In the genomic region with DNA sequence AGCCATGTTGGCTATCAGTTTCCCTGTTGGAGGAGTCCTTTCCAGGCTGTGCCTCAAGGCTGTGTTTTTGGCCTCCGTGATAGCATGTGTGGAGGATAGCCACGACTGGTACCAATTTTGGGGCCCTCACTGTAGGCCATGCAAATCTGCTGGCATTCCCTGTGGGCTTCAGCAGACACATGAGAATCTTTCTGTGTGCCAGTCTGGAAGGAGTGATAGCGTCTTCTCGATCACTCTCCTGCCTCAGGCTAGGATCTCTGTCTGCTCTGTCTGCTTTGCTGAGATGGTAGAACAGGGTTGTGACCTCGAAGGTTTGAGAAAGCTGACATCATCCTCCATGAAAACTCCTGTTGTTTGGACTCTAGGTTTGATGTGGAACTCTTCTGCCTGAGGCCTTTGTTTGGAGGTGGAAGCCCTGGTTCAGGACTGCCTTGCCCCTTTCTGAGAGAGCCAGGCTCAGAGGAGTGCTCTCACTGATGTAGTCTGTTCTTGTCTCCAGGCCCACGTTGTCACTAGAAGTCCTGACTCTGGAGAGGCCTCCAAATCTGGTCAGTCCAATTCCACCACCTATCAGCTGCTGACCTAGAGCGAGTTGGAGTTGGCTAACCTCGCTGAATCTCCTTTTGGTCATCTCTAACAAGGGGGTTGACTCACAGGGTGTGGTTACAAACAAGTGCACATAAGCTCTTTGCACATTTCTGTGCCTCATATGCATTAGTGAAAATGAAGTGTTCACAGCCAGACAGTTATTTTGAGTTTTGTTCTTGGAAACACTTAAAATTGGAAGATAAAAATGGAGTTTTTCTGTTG, we compare ENCODE assay signal across 13 cellular contexts. TPM values are rescaled to one million over a fixed set of nuclear protein-coding genes. Genes with fewer than 3 reads are reported as not detected.
A peak's percentile ranks its signal among the peaks of the same experiment; 100 is the strongest.
DNase-seq lines count a peak whose midpoint lies in the region; ATAC-seq, FAIRE-seq and TF ChIP-seq lines count a peak whose summit lies in the region.
"Had no signal": no experiment of that assay in that cellular context is flagged by ENCODE, and none has a peak within 500 bp of the region (broad histone marks: within the 10 kb centered on the region; RNA-seq: fewer than 3 reads in every experiment).

No MANE protein-coding gene starts in this region.

- H3K9ac ChIP-seq in BLaER1 (peak overlapping the region; percentile 34; the same call in 1 of the 2 replicates), H1 (replicated peaks in 1 of 4; ENCODE audit: extremely low read depth in 1 of 4, low read depth in 3 of 4, low read length in 3 of 4) (no peak overlapping the region)

- no peak overlapping the region for H3K23ac ChIP-seq in H1 (ENCODE audit: insufficient read length)

- H2AK5ac ChIP-seq in H1 (ENCODE audit: low read depth, low read length) = no peak overlapping the region

- ATAC-seq in GM19467 (IDR thresholded peaks at IDR 0.05; ENCODE audit: unreplicated experiment) = no peak
- ATAC-seq in GM18498 (IDR thresholded peaks at IDR 0.05; ENCODE audit: unreplicated experiment) = no peak
- ATAC-seq: left lung had no signal

- peaks cover 49% of the 10 kb centered on the region for H3K79me1 ChIP-seq in H1 (ENCODE audit: low read depth, low read length)

- no peak for FAIRE-seq in H1 (lab: Jason Lieb, UNC)

- no peak overlapping the region for H2BK20ac ChIP-seq in H1 (ENCODE audit: low read length)

- no peak for TF ChIP-seq CTCF in H1 (IDR thresholded peaks at IDR 0.05; ENCODE audit: control extremely low read depth in 1 of 3, insufficient read depth in 1 of 3, low read depth in 1 of 3, low read length in 3 of 3)
- TF ChIP-seq CTCF in nephron progenitor cell (IDR thresholded peaks at IDR 0.05) = no peak

- peaks cover 44% of the 10 kb centered on the region for H3K36me3 Mint-ChIP-seq in nephron progenitor cell (ENCODE audit: low read depth)

- H3K4me2 ChIP-seq in BLaER1 (no peak overlapping the region), H1 (ENCODE audit: insufficient read depth in 1 of 2, low read depth in 2 of 2, low read length in 2 of 2) (no peak overlapping the region)

- TF ChIP-seq EP300 in H1 (IDR thresholded peaks at IDR 0.05; ENCODE audit: borderline replicate concordance in 1 of 2, low read depth in 2 of 2, low read length in 2 of 2) = no peak

- H4K8ac ChIP-seq in H1 (ENCODE audit: extremely low read depth, insufficient read depth, low read length) = no peak overlapping the region

- H3K27ac Mint-ChIP-seq in nephron progenitor cell = peak overlapping the region; percentile 32

- 90% methylated on average over 8 of the region's 8 CpGs; no CpG with 5 or more reads in 1 of the 2 experiments for WGBS in H1 (ENCODE audit: extremely low coverage in 1 of 2, insufficient coverage in 1 of 2, insufficient read length in 1 of 2, insufficient replicate concordance in 2 of 2, low coverage in 1 of 2, low lambda C conversion rate in 2 of 2, missing lambda C conversion rate in 1 of 2), 2 experiments

- H4K5ac ChIP-seq in H1 (ENCODE audit: insufficient read length, low read depth, low read length) = no peak overlapping the region

- no peak overlapping the region for H3K18ac ChIP-seq in H1 (ENCODE audit: extremely low read depth, low read length)

- H3K4ac ChIP-seq in H1 (replicated peaks; ENCODE audit: insufficient read length, low read depth, low read length) = no peak overlapping the region

- peaks cover 18% of the 10 kb centered on the region for H3K4me1 Mint-ChIP-seq in nephron progenitor cell

- H3K14ac ChIP-seq in H1 (ENCODE audit: insufficient read length) = no peak overlapping the region

- H3K36me3 ChIP-seq in BLaER1 = peaks cover 98% of the 10 kb centered on the region
- H3K36me3 ChIP-seq in H1 (ENCODE audit: control insufficient read depth in 2 of 4, insufficient read depth in 4 of 4, low read length in 3 of 4) = peaks cover 0 to 19% (median 6%) of the 10 kb centered on the region in 4 experiments; a peak in 5 of 8 replicates

- no peak overlapping the region for H2BK5ac ChIP-seq in H1 (ENCODE audit: low read depth, low read length)

- H3K4me3 ChIP-seq in BLaER1 (no peak overlapping the region), H1 (ENCODE audit: extremely low read depth in 1 of 4, insufficient read depth in 2 of 4, low read depth in 3 of 4, low read length in 4 of 4) (no peak overlapping the region)
- H3K4me3 ChIP-seq: left lung had no signal

- H3K56ac ChIP-seq in H1 (replicated peaks; ENCODE audit: insufficient read length, low read depth, low read length) = no peak overlapping the region

- CTCF ChIA-PET in H1 (lab: Charles Lee; ENCODE audit: partially characterized antibody) = interaction anchor here (0.9 to 12.2 kb wide), 7 partner anchors 13 to 339 kb away, joined by 3 to 123 read pairs (median 7); a partner anchor contains a TSS

- peaks cover 6% of the 10 kb centered on the region for H3K27me3 Mint-ChIP-seq in nephron progenitor cell (ENCODE audit: low read depth, poor library complexity)

- H3K79me2 ChIP-seq in H1 (ENCODE audit: control insufficient read depth in 1 of 2, insufficient read depth in 2 of 2, low read length in 2 of 2) = peaks cover 23 to 80% of the 10 kb centered on the region in 2 experiments

- no peak overlapping the region for H2BK15ac ChIP-seq in H1 (ENCODE audit: low read length)

- H3K9me3 ChIP-seq in BLaER1 (no peaks in the 10 kb centered on the region), H1 (ENCODE audit: insufficient read depth in 2 of 2, low read depth in 1 of 2, low read length in 1 of 2) (no peaks in the 10 kb centered on the region)
- H3K9me3 ChIP-seq: left lung had no signal

- H3K4me1 ChIP-seq in BLaER1 (peaks cover 6% of the 10 kb centered on the region; the same call in 1 of the 2 replicates), H1 (replicated peaks in 1 of 4; ENCODE audit: control insufficient read depth in 3 of 4, insufficient read depth in 4 of 4, low read length in 3 of 4) (peaks cover 8 to 19% (median 12%) of the 10 kb centered on the region in 4 experiments)

- no peak overlapping the region for H4K91ac ChIP-seq in H1 (replicated peaks; ENCODE audit: insufficient read length, low read length)

- TF ChIP-seq RAD21 in H1 (IDR thresholded peaks at IDR 0.05 in 1 of 2, conservative IDR thresholded peaks at IDR 0.05 in 1 of 2; ENCODE audit: low read depth in 2 of 2, low read length in 2 of 2) = no peak

- POLR2A ChIA-PET in H1 (lab: Charles Lee; ENCODE audit: partially characterized antibody) = interaction anchor here (0.7 to 7.0 kb wide), 6 partner anchors 9 to 22 kb away, joined by 3 to 100 read pairs (median 6); a partner anchor contains a TSS

- peaks cover 100% of the 10 kb centered on the region for H4K20me1 ChIP-seq in BLaER1
- H4K20me1 ChIP-seq in H1 (replicated peaks in 1 of 2; ENCODE audit: control insufficient read depth in 1 of 2, insufficient read depth in 2 of 2, low read length in 2 of 2) = peaks cover 32 to 54% of the 10 kb centered on the region in 2 experiments

- H2BK120ac ChIP-seq in H1 (replicated peaks; ENCODE audit: low read depth, low read length) = no peak overlapping the region

- no peaks in the 10 kb centered on the region for H3K23me2 ChIP-seq in H1 (ENCODE audit: low read depth, low read length)

- H3K27ac ChIP-seq in BLaER1 (no peak overlapping the region), H1 (ENCODE audit: low read depth, low read length) (no peak overlapping the region)

- H2BK12ac ChIP-seq in H1 (ENCODE audit: low read depth, low read length) = peak overlapping the region; percentile 23; the same call in 1 of the 2 replicates

- H3K27me3 ChIP-seq in BLaER1 (no peaks in the 10 kb centered on the region), H1 (replicated peaks in 1 of 4; ENCODE audit: control insufficient read depth in 3 of 4, extremely low read depth in 1 of 4, insufficient read depth in 3 of 4, low read length in 3 of 4) (no peaks in the 10 kb centered on the region)
- H3K27me3 ChIP-seq: left lung had no signal

- peak; percentile 66 for DNase-seq in M059J (ENCODE audit: low read depth)
- DNase-seq in H1 (ENCODE audit: low read depth in 1 of 2, low spot score in 2 of 2) = no peak
- DNase-seq in nephron progenitor cell = no peak
- no peak for DNase-seq in amygdala (lab: John Stamatoyannopoulos, UW)
- DNase-seq in NCI-H774 (lab: John Stamatoyannopoulos, UW) = no peak
- DNase-seq: DMS79 treated with DMSO at 0.1 percent for 48 hours; left lung; NK-92 treated with Interleukin-12 subunit alpha and Interleukin-12 subunit beta, amount 100 ng/mL, for 24 hours; T1000 had no signal

- no peak overlapping the region for H3K4me3 Mint-ChIP-seq in nephron progenitor cell

- TF ChIP-seq POLR2A in H1 (IDR thresholded peaks at IDR 0.05; ENCODE audit: control extremely low read depth in 1 of 2, low read depth in 2 of 2, low read length in 2 of 2) = no peak

- no peaks in the 10 kb centered on the region for H3K9me3 Mint-ChIP-seq in nephron progenitor cell

- no peak overlapping the region for H2AFZ ChIP-seq in H1 (ENCODE audit: low read length)

RNA-seq across cellular contexts. Expression of a gene that starts 12.1 kb away (rescaled TPM):
- 38.9 and 66.1 TPM in 2 replicates for total RNA-seq in M059J (2014; rRNA removed; shearing (Covaris generic))
- total RNA-seq in H1 (2021; fragmentation: NEBNext Ultra II Directional; extraction: Animal tissue kit (Norgen Biotek cat#: 25700)) = 72.7 and 73.4 TPM in 2 replicates
- 58.5 and 84.4 TPM in 2 replicates for polyA plus RNA-seq in H1 (2011; rRNA removed)
- polyA plus RNA-seq in H1 (2011; cell fraction: cytosol; rRNA removed) = 57.7 TPM
- polyA plus RNA-seq in H1 (2011; cell fraction: nucleus; rRNA removed) = 359 TPM
- polyA plus RNA-seq in H1 (2012, experiment 1 of 2) = 59.7 to 78.8 TPM (median 67.7 TPM) in 4 replicates
- polyA plus RNA-seq in H1 (2012, experiment 2 of 2) = 44.4 TPM
- 37.5 TPM for polyA plus RNA-seq in H1 (2013, experiment 1 of 2)
- 37.5 TPM for polyA plus RNA-seq in H1 (2013, experiment 2 of 2)
- 67.8 and 99.2 TPM in 2 replicates for polyA minus RNA-seq in H1 (2011; rRNA and poly(A)+ RNA removed)
- polyA minus RNA-seq in H1 (2011; cell fraction: cytosol; rRNA and poly(A)+ RNA removed) = 60.8 TPM
- 60.0 TPM for polyA minus RNA-seq in H1 (2011; cell fraction: nucleus; rRNA and poly(A)+ RNA removed)

RNA-seq across cellular contexts. Expression of a gene that starts 13.3 kb away (rescaled TPM):
- total RNA-seq in M059J (2014; rRNA removed; shearing (Covaris generic)) = 18.0 and 25.0 TPM in 2 replicates
- total RNA-seq in H1 (2021; fragmentation: NEBNext Ultra II Directional; extraction: Animal tissue kit (Norgen Biotek cat#: 25700)) = 42.2 and 42.4 TPM in 2 replicates
- polyA plus RNA-seq in H1 (2011; rRNA removed) = 53.4 and 82.7 TPM in 2 replicates
- 82.3 TPM for polyA plus RNA-seq in H1 (2011; cell fraction: cytosol; rRNA removed)
- 415 TPM for polyA plus RNA-seq in H1 (2011; cell fraction: nucleus; rRNA removed)
- polyA plus RNA-seq in H1 (2012, experiment 1 of 2) = 38.1 to 58.6 TPM (median 58.5 TPM) in 4 replicates
- 39.5 TPM for polyA plus RNA-seq in H1 (2012, experiment 2 of 2)
- 41.5 TPM for polyA plus RNA-seq in H1 (2013, experiment 1 of 2)
- polyA plus RNA-seq in H1 (2013, experiment 2 of 2) = 34.8 TPM
- polyA minus RNA-seq in H1 (2011; rRNA and poly(A)+ RNA removed) = 22.9 and 26.2 TPM in 2 replicates
- polyA minus RNA-seq in H1 (2011; cell fraction: cytosol; rRNA and poly(A)+ RNA removed) = 18.9 TPM
- polyA minus RNA-seq in H1 (2011; cell fraction: nucleus; rRNA and poly(A)+ RNA removed) = 50.5 TPM

RNA-seq across cellular contexts. Expression of a gene that starts 14.1 kb away (rescaled TPM):
- 296 and 347 TPM in 2 replicates for total RNA-seq in M059J (2014; rRNA removed; shearing (Covaris generic))
- 219 and 229 TPM in 2 replicates for total RNA-seq in H1 (2021; fragmentation: NEBNext Ultra II Directional; extraction: Animal tissue kit (Norgen Biotek cat#: 25700))
- polyA plus RNA-seq in H1 (2011; rRNA removed) = 377 and 382 TPM in 2 replicates
- polyA plus RNA-seq in H1 (2011; cell fraction: cytosol; rRNA removed) = 322 TPM
- 256 TPM for polyA plus RNA-seq in H1 (2011; cell fraction: nucleus; rRNA removed)
- polyA plus RNA-seq in H1 (2012, experiment 1 of 2) = 285 to 353 TPM (median 329 TPM) in 4 replicates
- 190 TPM for polyA plus RNA-seq in H1 (2012, experiment 2 of 2)
- polyA plus RNA-seq in H1 (2013, experiment 1 of 2) = 335 TPM
- 317 TPM for polyA plus RNA-seq in H1 (2013, experiment 2 of 2)
- polyA minus RNA-seq in H1 (2011; rRNA and poly(A)+ RNA removed) = 306 and 380 TPM in 2 replicates
- 201 TPM for polyA minus RNA-seq in H1 (2011; cell fraction: cytosol; rRNA and poly(A)+ RNA removed)
- polyA minus RNA-seq in H1 (2011; cell fraction: nucleus; rRNA and poly(A)+ RNA removed) = 150 TPM

RNA-seq across cellular contexts. Expression of a gene that starts 18.7 kb away (rescaled TPM):
- 41.0 and 45.2 TPM in 2 replicates for total RNA-seq in M059J (2014; rRNA removed; shearing (Covaris generic))
- total RNA-seq in H1 (2021; fragmentation: NEBNext Ultra II Directional; extraction: Animal tissue kit (Norgen Biotek cat#: 25700)) = 54.8 and 56.4 TPM in 2 replicates
- polyA plus RNA-seq in H1 (2011; rRNA removed) = 50.8 and 61.7 TPM in 2 replicates
- 65.6 TPM for polyA plus RNA-seq in H1 (2011; cell fraction: cytosol; rRNA removed)
- polyA plus RNA-seq in H1 (2011; cell fraction: nucleus; rRNA removed) = 43.6 TPM
- polyA plus RNA-seq in H1 (2012, experiment 1 of 2) = 39.6 to 44.1 TPM (median 43.1 TPM) in 4 replicates
- polyA plus RNA-seq in H1 (2012, experiment 2 of 2) = 43.8 TPM
- polyA plus RNA-seq in H1 (2013, experiment 1 of 2) = 28.0 TPM
- 28.8 TPM for polyA plus RNA-seq in H1 (2013, experiment 2 of 2)
- 28.1 and 32.3 TPM in 2 replicates for polyA minus RNA-seq in H1 (2011; rRNA and poly(A)+ RNA removed)
- 32.9 TPM for polyA minus RNA-seq in H1 (2011; cell fraction: cytosol; rRNA and poly(A)+ RNA removed)
- polyA minus RNA-seq in H1 (2011; cell fraction: nucleus; rRNA and poly(A)+ RNA removed) = 19.9 TPM

RNA-seq across cellular contexts. Expression of a gene that starts 23.9 kb away (rescaled TPM):
- 0.42 TPM in 1 of 2 replicates, not detected in the other for total RNA-seq in M059J (2014; rRNA removed; shearing (Covaris generic))
- 4.1 and 4.9 TPM in 2 replicates for total RNA-seq in H1 (2021; fragmentation: NEBNext Ultra II Directional; extraction: Animal tissue kit (Norgen Biotek cat#: 25700))
- polyA plus RNA-seq in H1 (2011; rRNA removed) = 35.2 and 49.3 TPM in 2 replicates
- 17.6 TPM for polyA plus RNA-seq in H1 (2011; cell fraction: cytosol; rRNA removed)
- 14.2 TPM for polyA plus RNA-seq in H1 (2011; cell fraction: nucleus; rRNA removed)
- polyA plus RNA-seq in H1 (2012, experiment 1 of 2) = 3.5 to 5.9 TPM (median 4.8 TPM) in 4 replicates
- 11.2 TPM for polyA plus RNA-seq in H1 (2012, experiment 2 of 2)
- 10.1 TPM for polyA plus RNA-seq in H1 (2013, experiment 1 of 2)
- polyA plus RNA-seq in H1 (2013, experiment 2 of 2) = 11.0 TPM
- 0.93 and 1.3 TPM in 2 replicates for polyA minus RNA-seq in H1 (2011; rRNA and poly(A)+ RNA removed)
- 5.9 TPM for polyA minus RNA-seq in H1 (2011; cell fraction: cytosol; rRNA and poly(A)+ RNA removed)
- polyA minus RNA-seq in H1 (2011; cell fraction: nucleus; rRNA and poly(A)+ RNA removed) = 2.7 TPM
- total RNA-seq: H4 had no signal
